In the genomic region with DNA sequence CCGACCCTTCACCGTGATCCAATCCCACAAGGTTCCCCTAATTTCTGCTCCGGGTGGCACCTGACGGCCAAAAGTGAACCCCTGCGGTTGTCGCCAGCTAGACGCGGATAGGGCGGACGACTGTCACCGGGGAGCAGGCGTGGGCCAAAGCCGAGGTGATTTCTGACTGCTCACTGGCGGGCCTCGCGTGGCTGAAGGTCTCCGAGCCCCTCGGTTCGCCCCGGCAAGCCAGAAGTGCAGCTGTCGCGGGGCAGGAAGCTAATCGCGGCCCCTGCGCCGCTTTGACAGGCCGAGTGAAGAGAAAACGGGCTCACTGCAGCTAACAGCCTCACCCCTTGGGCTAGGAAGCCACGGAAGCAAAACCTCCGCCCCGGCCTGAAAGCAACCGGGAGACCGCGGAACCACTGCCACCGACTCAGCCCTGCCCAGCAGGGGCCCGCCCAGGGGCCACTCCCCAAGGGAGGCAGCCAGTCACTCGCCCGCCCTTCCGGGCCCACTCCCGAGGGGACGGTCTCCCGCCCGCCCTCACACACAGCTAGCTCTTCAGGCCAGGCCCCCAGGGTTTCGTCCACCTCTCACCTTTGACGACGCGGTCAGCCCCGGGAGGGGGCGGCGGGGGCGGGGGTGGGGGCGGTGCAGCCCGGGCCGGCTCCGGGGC, we compare ENCODE assay signal across 1 cellular context.
TF ChIP-seq lines count a peak whose summit lies in the region.

No MANE protein-coding gene starts in this region.

TF ChIP-seq in HepG2, 621 proteins besides CTCF, POLR2A, EP300 and RAD21 (continued from another document and continues in another):
- TF ChIP-seq, protein P1, sequence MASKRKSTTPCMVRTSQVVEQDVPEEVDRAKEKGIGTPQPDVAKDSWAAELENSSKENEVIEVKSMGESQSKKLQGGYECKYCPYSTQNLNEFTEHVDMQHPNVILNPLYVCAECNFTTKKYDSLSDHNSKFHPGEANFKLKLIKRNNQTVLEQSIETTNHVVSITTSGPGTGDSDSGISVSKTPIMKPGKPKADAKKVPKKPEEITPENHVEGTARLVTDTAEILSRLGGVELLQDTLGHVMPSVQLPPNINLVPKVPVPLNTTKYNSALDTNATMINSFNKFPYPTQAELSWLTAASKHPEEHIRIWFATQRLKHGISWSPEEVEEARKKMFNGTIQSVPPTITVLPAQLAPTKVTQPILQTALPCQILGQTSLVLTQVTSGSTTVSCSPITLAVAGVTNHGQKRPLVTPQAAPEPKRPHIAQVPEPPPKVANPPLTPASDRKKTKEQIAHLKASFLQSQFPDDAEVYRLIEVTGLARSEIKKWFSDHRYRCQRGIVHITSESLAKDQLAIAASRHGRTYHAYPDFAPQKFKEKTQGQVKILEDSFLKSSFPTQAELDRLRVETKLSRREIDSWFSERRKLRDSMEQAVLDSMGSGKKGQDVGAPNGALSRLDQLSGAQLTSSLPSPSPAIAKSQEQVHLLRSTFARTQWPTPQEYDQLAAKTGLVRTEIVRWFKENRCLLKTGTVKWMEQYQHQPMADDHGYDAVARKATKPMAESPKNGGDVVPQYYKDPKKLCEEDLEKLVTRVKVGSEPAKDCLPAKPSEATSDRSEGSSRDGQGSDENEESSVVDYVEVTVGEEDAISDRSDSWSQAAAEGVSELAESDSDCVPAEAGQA (IDR thresholded peaks at IDR 0.05; ENCODE audit: low read depth): no peak
- TF ChIP-seq, protein P1 (CRISPR knock-in tag; IDR thresholded peaks at IDR 0.05; ENCODE audit: borderline replicate concordance): no peak
- TF ChIP-seq, protein P2, sequence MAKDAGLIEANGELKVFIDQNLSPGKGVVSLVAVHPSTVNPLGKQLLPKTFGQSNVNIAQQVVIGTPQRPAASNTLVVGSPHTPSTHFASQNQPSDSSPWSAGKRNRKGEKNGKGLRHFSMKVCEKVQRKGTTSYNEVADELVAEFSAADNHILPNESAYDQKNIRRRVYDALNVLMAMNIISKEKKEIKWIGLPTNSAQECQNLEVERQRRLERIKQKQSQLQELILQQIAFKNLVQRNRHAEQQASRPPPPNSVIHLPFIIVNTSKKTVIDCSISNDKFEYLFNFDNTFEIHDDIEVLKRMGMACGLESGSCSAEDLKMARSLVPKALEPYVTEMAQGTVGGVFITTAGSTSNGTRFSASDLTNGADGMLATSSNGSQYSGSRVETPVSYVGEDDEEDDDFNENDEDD (CRISPR knock-in tag; IDR thresholded peaks at IDR 0.05; ENCODE audit: borderline replicate concordance): no peak
- TF ChIP-seq, protein P3, sequence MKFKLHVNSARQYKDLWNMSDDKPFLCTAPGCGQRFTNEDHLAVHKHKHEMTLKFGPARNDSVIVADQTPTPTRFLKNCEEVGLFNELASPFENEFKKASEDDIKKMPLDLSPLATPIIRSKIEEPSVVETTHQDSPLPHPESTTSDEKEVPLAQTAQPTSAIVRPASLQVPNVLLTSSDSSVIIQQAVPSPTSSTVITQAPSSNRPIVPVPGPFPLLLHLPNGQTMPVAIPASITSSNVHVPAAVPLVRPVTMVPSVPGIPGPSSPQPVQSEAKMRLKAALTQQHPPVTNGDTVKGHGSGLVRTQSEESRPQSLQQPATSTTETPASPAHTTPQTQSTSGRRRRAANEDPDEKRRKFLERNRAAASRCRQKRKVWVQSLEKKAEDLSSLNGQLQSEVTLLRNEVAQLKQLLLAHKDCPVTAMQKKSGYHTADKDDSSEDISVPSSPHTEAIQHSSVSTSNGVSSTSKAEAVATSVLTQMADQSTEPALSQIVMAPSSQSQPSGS (CRISPR knock-in tag; IDR thresholded peaks at IDR 0.05): no peak
- no peak for TF ChIP-seq SUZ12 (IDR thresholded peaks at IDR 0.05; ENCODE audit: low read depth, low read length)
- TF ChIP-seq ZNF607 (CRISPR knock-in tag; IDR thresholded peaks at IDR 0.05; ENCODE audit: borderline replicate concordance): peak; percentile 49; the same call in 1 of the 2 replicates
- TF ChIP-seq ZMYM2 (CRISPR knock-in tag; IDR thresholded peaks at IDR 0.05): no peak
- TF ChIP-seq SNAPC2 (CRISPR knock-in tag; IDR thresholded peaks at IDR 0.05): no peak
- no peak for TF ChIP-seq SIN3A (IDR thresholded peaks at IDR 0.05; ENCODE audit: borderline replicate concordance, low read depth, low read length)
- no peak for TF ChIP-seq RFX5 (IDR thresholded peaks at IDR 0.05; ENCODE audit: low read depth, low read length)
- TF ChIP-seq, protein P4, sequence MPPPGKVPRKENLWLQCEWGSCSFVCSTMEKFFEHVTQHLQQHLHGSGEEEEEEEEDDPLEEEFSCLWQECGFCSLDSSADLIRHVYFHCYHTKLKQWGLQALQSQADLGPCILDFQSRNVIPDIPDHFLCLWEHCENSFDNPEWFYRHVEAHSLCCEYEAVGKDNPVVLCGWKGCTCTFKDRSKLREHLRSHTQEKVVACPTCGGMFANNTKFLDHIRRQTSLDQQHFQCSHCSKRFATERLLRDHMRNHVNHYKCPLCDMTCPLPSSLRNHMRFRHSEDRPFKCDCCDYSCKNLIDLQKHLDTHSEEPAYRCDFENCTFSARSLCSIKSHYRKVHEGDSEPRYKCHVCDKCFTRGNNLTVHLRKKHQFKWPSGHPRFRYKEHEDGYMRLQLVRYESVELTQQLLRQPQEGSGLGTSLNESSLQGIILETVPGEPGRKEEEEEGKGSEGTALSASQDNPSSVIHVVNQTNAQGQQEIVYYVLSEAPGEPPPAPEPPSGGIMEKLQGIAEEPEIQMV (CRISPR knock-in tag; IDR thresholded peaks at IDR 0.05; ENCODE audit: low read depth): no peak
- TF ChIP-seq, protein P5, sequence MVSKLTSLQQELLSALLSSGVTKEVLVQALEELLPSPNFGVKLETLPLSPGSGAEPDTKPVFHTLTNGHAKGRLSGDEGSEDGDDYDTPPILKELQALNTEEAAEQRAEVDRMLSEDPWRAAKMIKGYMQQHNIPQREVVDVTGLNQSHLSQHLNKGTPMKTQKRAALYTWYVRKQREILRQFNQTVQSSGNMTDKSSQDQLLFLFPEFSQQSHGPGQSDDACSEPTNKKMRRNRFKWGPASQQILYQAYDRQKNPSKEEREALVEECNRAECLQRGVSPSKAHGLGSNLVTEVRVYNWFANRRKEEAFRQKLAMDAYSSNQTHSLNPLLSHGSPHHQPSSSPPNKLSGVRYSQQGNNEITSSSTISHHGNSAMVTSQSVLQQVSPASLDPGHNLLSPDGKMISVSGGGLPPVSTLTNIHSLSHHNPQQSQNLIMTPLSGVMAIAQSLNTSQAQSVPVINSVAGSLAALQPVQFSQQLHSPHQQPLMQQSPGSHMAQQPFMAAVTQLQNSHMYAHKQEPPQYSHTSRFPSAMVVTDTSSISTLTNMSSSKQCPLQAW (CRISPR knock-in tag; IDR thresholded peaks at IDR 0.05): peak; percentile 56; the same call in 1 of the 2 replicates
- TF ChIP-seq RXRB (CRISPR knock-in tag; IDR thresholded peaks at IDR 0.05; ENCODE audit: borderline replicate concordance): no peak
- TF ChIP-seq ATM (IDR thresholded peaks at IDR 0.05; ENCODE audit: borderline replicate concordance): no peak
- TF ChIP-seq, protein P6, sequence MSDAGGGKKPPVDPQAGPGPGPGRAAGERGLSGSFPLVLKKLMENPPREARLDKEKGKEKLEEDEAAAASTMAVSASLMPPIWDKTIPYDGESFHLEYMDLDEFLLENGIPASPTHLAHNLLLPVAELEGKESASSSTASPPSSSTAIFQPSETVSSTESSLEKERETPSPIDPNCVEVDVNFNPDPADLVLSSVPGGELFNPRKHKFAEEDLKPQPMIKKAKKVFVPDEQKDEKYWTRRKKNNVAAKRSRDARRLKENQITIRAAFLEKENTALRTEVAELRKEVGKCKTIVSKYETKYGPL (CRISPR knock-in tag; IDR thresholded peaks at IDR 0.05): no peak
- TF ChIP-seq, protein P7, sequence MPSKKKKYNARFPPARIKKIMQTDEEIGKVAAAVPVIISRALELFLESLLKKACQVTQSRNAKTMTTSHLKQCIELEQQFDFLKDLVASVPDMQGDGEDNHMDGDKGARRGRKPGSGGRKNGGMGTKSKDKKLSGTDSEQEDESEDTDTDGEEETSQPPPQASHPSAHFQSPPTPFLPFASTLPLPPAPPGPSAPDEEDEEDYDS (CRISPR knock-in tag; IDR thresholded peaks at IDR 0.05): peak; percentile 55; the same call in 1 of the 2 replicates
- peak; percentile 12 for TF ChIP-seq SKI (IDR thresholded peaks at IDR 0.05; ENCODE audit: partially characterized antibody)
- TF ChIP-seq ONECUT2 (CRISPR knock-in tag; IDR thresholded peaks at IDR 0.05): no peak
- no peak for TF ChIP-seq NKX3-1 (CRISPR knock-in tag; IDR thresholded peaks at IDR 0.05)
- no peak for TF ChIP-seq BHLHE40 (IDR thresholded peaks at IDR 0.05; ENCODE audit: low read length)
- no peak for TF ChIP-seq STAT5B (CRISPR knock-in tag; IDR thresholded peaks at IDR 0.05)
- no peak for TF ChIP-seq ZNF703 (CRISPR knock-in tag; IDR thresholded peaks at IDR 0.05; ENCODE audit: borderline replicate concordance)
- TF ChIP-seq, protein P8, sequence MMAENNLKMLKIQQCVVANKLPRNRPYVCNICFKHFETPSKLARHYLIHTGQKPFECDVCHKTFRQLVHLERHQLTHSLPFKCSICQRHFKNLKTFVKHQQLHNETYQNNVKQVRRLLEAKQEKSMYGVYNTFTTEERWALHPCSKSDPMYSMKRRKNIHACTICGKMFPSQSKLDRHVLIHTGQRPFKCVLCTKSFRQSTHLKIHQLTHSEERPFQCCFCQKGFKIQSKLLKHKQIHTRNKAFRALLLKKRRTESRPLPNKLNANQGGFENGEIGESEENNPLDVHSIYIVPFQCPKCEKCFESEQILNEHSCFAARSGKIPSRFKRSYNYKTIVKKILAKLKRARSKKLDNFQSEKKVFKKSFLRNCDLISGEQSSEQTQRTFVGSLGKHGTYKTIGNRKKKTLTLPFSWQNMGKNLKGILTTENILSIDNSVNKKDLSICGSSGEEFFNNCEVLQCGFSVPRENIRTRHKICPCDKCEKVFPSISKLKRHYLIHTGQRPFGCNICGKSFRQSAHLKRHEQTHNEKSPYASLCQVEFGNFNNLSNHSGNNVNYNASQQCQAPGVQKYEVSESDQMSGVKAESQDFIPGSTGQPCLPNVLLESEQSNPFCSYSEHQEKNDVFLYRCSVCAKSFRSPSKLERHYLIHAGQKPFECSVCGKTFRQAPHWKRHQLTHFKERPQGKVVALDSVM (CRISPR knock-in tag; IDR thresholded peaks at IDR 0.05): 0 out of 2 replicates have a peak, but pooled peaks have one; percentile 20
- no peak for TF ChIP-seq ZNF782 (CRISPR knock-in tag; IDR thresholded peaks at IDR 0.05; ENCODE audit: borderline replicate concordance)
- TF ChIP-seq ZNF557 (CRISPR knock-in tag; IDR thresholded peaks at IDR 0.05): no peak
- TF ChIP-seq NPAS2 (CRISPR knock-in tag; IDR thresholded peaks at IDR 0.05; ENCODE audit: borderline replicate concordance): no peak
- TF ChIP-seq, protein P9, sequence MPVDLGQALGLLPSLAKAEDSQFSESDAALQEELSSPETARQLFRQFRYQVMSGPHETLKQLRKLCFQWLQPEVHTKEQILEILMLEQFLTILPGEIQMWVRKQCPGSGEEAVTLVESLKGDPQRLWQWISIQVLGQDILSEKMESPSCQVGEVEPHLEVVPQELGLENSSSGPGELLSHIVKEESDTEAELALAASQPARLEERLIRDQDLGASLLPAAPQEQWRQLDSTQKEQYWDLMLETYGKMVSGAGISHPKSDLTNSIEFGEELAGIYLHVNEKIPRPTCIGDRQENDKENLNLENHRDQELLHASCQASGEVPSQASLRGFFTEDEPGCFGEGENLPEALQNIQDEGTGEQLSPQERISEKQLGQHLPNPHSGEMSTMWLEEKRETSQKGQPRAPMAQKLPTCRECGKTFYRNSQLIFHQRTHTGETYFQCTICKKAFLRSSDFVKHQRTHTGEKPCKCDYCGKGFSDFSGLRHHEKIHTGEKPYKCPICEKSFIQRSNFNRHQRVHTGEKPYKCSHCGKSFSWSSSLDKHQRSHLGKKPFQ (CRISPR knock-in tag; IDR thresholded peaks at IDR 0.05; ENCODE audit: insufficient replicate concordance): no peak
- peak; percentile 30; the same call in 1 of the 2 replicates for TF ChIP-seq ZSCAN20 (CRISPR knock-in tag; IDR thresholded peaks at IDR 0.05; ENCODE audit: borderline replicate concordance)
- peak; percentile 66; the same call in 1 of the 2 replicates for TF ChIP-seq ZNF264 (CRISPR knock-in tag; IDR thresholded peaks at IDR 0.05)
- TF ChIP-seq ZBTB7A (CRISPR knock-in tag; IDR thresholded peaks at IDR 0.05): no peak
- TF ChIP-seq ZFP90 (CRISPR knock-in tag; IDR thresholded peaks at IDR 0.05; ENCODE audit: borderline replicate concordance): peak; percentile 65; the same call in 1 of the 2 replicates
- TF ChIP-seq NCOA5 (CRISPR knock-in tag; IDR thresholded peaks at IDR 0.05): no peak
- no peak for TF ChIP-seq PTBP1 (IDR thresholded peaks at IDR 0.05; ENCODE audit: low read depth, low read length, poor library complexity, severe bottlenecking)
- no peak for TF ChIP-seq ZKSCAN5 (CRISPR knock-in tag; IDR thresholded peaks at IDR 0.05)
- TF ChIP-seq ARID2 (CRISPR knock-in tag; IDR thresholded peaks at IDR 0.05; ENCODE audit: borderline replicate concordance): 0 out of 2 replicates have a peak, but pooled peaks have one; percentile 3
- peak; percentile 40; the same call in 1 of the 2 replicates for TF ChIP-seq DMAP1 (CRISPR knock-in tag; IDR thresholded peaks at IDR 0.05)
- no peak for TF ChIP-seq TOE1 (CRISPR knock-in tag; IDR thresholded peaks at IDR 0.05)
- no peak for TF ChIP-seq ZNF138 (CRISPR knock-in tag; IDR thresholded peaks at IDR 0.05; ENCODE audit: low read depth)
- TF ChIP-seq ZMAT3 (CRISPR knock-in tag; conservative IDR thresholded peaks at IDR 0.05): no peak; the same call in 1 of the 2 replicates
- TF ChIP-seq, protein P10, sequence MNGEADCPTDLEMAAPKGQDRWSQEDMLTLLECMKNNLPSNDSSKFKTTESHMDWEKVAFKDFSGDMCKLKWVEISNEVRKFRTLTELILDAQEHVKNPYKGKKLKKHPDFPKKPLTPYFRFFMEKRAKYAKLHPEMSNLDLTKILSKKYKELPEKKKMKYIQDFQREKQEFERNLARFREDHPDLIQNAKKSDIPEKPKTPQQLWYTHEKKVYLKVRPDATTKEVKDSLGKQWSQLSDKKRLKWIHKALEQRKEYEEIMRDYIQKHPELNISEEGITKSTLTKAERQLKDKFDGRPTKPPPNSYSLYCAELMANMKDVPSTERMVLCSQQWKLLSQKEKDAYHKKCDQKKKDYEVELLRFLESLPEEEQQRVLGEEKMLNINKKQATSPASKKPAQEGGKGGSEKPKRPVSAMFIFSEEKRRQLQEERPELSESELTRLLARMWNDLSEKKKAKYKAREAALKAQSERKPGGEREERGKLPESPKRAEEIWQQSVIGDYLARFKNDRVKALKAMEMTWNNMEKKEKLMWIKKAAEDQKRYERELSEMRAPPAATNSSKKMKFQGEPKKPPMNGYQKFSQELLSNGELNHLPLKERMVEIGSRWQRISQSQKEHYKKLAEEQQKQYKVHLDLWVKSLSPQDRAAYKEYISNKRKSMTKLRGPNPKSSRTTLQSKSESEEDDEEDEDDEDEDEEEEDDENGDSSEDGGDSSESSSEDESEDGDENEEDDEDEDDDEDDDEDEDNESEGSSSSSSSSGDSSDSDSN (CRISPR knock-in tag; IDR thresholded peaks at IDR 0.05): peak; percentile 92
